Comparison of ENCODE assay signal across 8 cellular contexts in genomic region chr19:3185482-3186376, GRCh38. TPM values are rescaled to one million over a fixed set of nuclear protein-coding genes. Genes with fewer than 3 reads are reported as not detected.
DNase-seq lines count a peak whose midpoint lies in the region; ATAC-seq lines count a peak whose summit lies in the region.

A gene with protein sequence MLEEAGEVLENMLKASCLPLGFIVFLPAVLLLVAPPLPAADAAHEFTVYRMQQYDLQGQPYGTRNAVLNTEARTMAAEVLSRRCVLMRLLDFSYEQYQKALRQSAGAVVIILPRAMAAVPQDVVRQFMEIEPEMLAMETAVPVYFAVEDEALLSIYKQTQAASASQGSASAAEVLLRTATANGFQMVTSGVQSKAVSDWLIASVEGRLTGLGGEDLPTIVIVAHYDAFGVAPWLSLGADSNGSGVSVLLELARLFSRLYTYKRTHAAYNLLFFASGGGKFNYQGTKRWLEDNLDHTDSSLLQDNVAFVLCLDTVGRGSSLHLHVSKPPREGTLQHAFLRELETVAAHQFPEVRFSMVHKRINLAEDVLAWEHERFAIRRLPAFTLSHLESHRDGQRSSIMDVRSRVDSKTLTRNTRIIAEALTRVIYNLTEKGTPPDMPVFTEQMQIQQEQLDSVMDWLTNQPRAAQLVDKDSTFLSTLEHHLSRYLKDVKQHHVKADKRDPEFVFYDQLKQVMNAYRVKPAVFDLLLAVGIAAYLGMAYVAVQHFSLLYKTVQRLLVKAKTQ (plus strand): TSS chr19:3185930. CDS start chr19:3186031, 101 bp downstream.

- ATAC-seq in GM19043 (IDR thresholded peaks at IDR 0.05; ENCODE audit: low read depth, unreplicated experiment) (peak; percentile 61), HG03378 (IDR thresholded peaks at IDR 0.05; ENCODE audit: unreplicated experiment) (peak; percentile 51)

- DNase-seq in AG08396 (ENCODE audit: low spot score) (peak; percentile 96), NCI-H460 (ENCODE audit: extremely low read depth, low read depth) (peak; percentile 86), cerebellar nuclear complex (lab: John Stamatoyannopoulos, UW) (peak; percentile 80 to 98), islet precursor cell (peak; percentile 96)
- DNase-seq in activated CD4-positive, CD25-positive, alpha-beta regulatory T cell treated with anti-CD3 and anti-CD28 coated beads, Interleukin-2, amount 50 U/mL, for 72 hours: peak; percentile 95
- DNase-seq in stimulated activated CD4-positive, alpha-beta T cell treated with anti-CD3 and anti-CD28 coated beads, Interleukin-12 subunit alpha, Interleukin-12 subunit beta, amount 100 ng/mL, for 48 hours (ENCODE audit: low read depth in 2 of 3, low spot score in 1 of 3): peak; percentile 88 to 93 (median 92)

RNA-seq across cellular contexts. Expression of the gene that starts here (rescaled TPM):
- total RNA-seq in NCI-H460 (2014; rRNA removed; shearing (Covaris generic)): 31.4 and 34.4 TPM in 2 replicates
- 103 and 113 TPM in 2 replicates for polyA plus RNA-seq in NCI-H460 (2014; cell fraction: nucleus; rRNA removed)

Comparison
In these comparisons a context has a peak if more than half of its experiments do, and no peak if none do; other contexts are left out.
1. Peak in every context shown above with its lines: DNase-seq and ATAC-seq.